ENCODE assay signal across 1 cellular context in genomic region chr7:12729112-12729511, GRCh38.
A peak's percentile ranks its signal among the peaks of the same experiment; 100 is the strongest.
TF ChIP-seq lines count a peak whose summit lies in the region.

No MANE protein-coding gene starts in this region.

TF ChIP-seq in K562, 482 proteins besides CTCF, POLR2A, EP300 and RAD21 (continued from another document and continues in another):
- TF ChIP-seq ARID3A (IDR thresholded peaks at IDR 0.05; ENCODE audit: borderline replicate concordance, low read depth, low read length) (peak; percentile 74; the same call in 1 of the 2 replicates), ZNF644 (tag; IDR thresholded peaks at IDR 0.05; ENCODE audit: low read depth) (no peak), FOS (IDR thresholded peaks at IDR 0.05; ENCODE audit: extremely low read depth, insufficient read length) (no peak), IRF9 (tag; IDR thresholded peaks at IDR 0.05) (no peak), KLF10 (CRISPR knock-in tag; IDR thresholded peaks at IDR 0.05) (no peak), RUNX1 (IDR thresholded peaks at IDR 0.05; ENCODE audit: low read depth) (no peak), ZNF165 (CRISPR knock-in tag; IDR thresholded peaks at IDR 0.05; ENCODE audit: borderline replicate concordance) (no peak), TAF9B (IDR thresholded peaks at IDR 0.05; ENCODE audit: partially characterized antibody) (peak; percentile 80), NFIC (IDR thresholded peaks at IDR 0.05) (peak; percentile 99), TFE3 (CRISPR knock-in tag; IDR thresholded peaks at IDR 0.05) (no peak), THAP12 (CRISPR knock-in tag; IDR thresholded peaks at IDR 0.05) (no peak), CHD2 (IDR thresholded peaks at IDR 0.05; ENCODE audit: low read depth, low read length) (no peak), ZNF655 (CRISPR knock-in tag; IDR thresholded peaks at IDR 0.05) (no peak), MTA2 (IDR thresholded peaks at IDR 0.05; ENCODE audit: low read depth) (peak; percentile 38; the same call in 1 of the 2 replicates), TCF3 (CRISPR knock-in tag; IDR thresholded peaks at IDR 0.05) (peak; percentile 82), SPI1 (IDR thresholded peaks at IDR 0.05; ENCODE audit: borderline replicate concordance, low read depth, low read length) (peak; percentile 55), HMBOX1 (IDR thresholded peaks at IDR 0.05) (peak; percentile 69; the same call in 1 of the 2 replicates), TGIF2 (CRISPR knock-in tag; IDR thresholded peaks at IDR 0.05) (no peak), BHLHE40 (IDR thresholded peaks at IDR 0.05; ENCODE audit: low read length) (peak; percentile 41; the same call in 1 of the 2 replicates), ZNF41 (CRISPR knock-in tag; conservative IDR thresholded peaks at IDR 0.05) (0 out of 2 replicates have a peak, but pooled peaks have one; percentile 36), TCF7L2 (IDR thresholded peaks at IDR 0.05; ENCODE audit: low read depth, low read length) (no peak), TEAD4 (IDR thresholded peaks at IDR 0.05; ENCODE audit: low read length) (peak; percentile 87), TEAD4 (CRISPR knock-in tag; IDR thresholded peaks at IDR 0.05; ENCODE audit: borderline replicate concordance) (no peak), RNF219 (CRISPR knock-in tag; IDR thresholded peaks at IDR 0.05) (no peak), KAT8 (IDR thresholded peaks at IDR 0.05; ENCODE audit: low read depth) (no peak), CUX1 (CRISPR knock-in tag; IDR thresholded peaks at IDR 0.05) (peak; percentile 70; the same call in 1 of the 2 replicates), WHSC1 (IDR thresholded peaks at IDR 0.05; ENCODE audit: low read length) (no peak), TAL1 (IDR thresholded peaks at IDR 0.05) (peak; percentile 73; the same call in 1 of the 2 replicates), ARID2 (IDR thresholded peaks at IDR 0.05) (no peak), XRCC5 (IDR thresholded peaks at IDR 0.05; ENCODE audit: low read depth, low read length) (no peak), TBP (optimal IDR thresholded peaks at IDR 0.05; ENCODE audit: low read depth, low read length) (peak; percentile 43), ZBTB2 (IDR thresholded peaks at IDR 0.05) (peak; percentile 50; the same call in 1 of the 2 replicates), ELF4 (CRISPR knock-in tag; IDR thresholded peaks at IDR 0.05) (no peak), DPF2 (IDR thresholded peaks at IDR 0.05) (peak; percentile 79), MYC (IDR thresholded peaks at IDR 0.05; ENCODE audit: low read depth, low read length) (0 out of 2 replicates have a peak, but pooled peaks have one; percentile 37), MYC (CRISPR knock-in tag; IDR thresholded peaks at IDR 0.05; ENCODE audit: borderline replicate concordance, low read depth) (no peak), ERF (CRISPR knock-in tag; IDR thresholded peaks at IDR 0.05) (no peak), DMBX1 (CRISPR knock-in tag; IDR thresholded peaks at IDR 0.05; ENCODE audit: borderline replicate concordance) (peak; percentile 78), SMARCB1 (IDR thresholded peaks at IDR 0.05; ENCODE audit: insufficient read length, low read depth) (no peak), ZNF639 (CRISPR knock-in tag; conservative IDR thresholded peaks at IDR 0.05 in 1 of 2, IDR thresholded peaks at IDR 0.05 in 1 of 2) (peak in 1 of 2 experiments; percentile 81; a peak in 2 of 4 replicates), CREB1 (IDR thresholded peaks at IDR 0.05) (peak; percentile 57; the same call in 1 of the 2 replicates), CREB1 (CRISPR knock-in tag; IDR thresholded peaks at IDR 0.05) (no peak)
